ENCODE assay signal across 12 cellular contexts in the genomic region with DNA sequence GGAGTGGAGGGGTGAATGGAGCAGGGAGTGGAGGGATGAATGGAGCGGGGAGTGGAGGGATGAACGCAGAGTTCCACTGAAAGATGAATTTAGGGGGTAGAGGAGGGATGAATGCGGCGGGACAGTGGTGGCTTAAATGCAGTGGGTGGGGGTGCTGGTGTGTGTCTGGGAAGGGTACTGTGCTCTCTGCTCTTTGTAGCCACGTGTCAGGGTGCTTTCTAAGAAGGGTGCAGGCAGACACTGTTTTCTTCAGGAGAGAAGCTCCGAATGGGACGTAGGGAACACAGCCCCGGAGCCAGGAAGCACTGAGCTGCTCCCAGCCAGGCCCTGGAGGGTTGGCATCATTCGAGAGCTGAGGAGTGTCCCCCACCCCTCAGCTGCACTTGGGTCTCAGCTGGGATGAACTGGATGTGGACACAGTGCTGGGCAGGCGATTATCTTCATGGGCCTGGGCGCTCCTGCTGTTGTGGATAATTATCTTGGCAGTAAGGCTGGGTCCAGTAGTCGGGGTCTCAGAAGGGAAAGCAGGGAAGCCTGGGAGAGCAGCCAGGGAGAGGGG.
"Had no signal": no experiment of that assay in that cellular context is flagged by ENCODE, and none has a peak within 500 bp of the region (broad histone marks: within the 10 kb centered on the region; RNA-seq: fewer than 3 reads in every experiment).

No MANE protein-coding gene starts in this region.

- H3K27ac Mint-ChIP-seq: activated B cell treated with CpG ODN at 0.5 μM for 24 hours; activated CD4-positive, alpha-beta T cell treated with anti-CD3 and anti-CD28 coated beads, Interleukin-2, amount 10 ng/mL, durations not matched to agents 24 days and 14 days; activated naive CD4-positive, alpha-beta T cell treated with anti-CD3 and anti-CD28 coated beads, Interleukin-2, amount 50 U/mL, for 24 hours; activated T-helper 2 cell treated with anti-CD3 and anti-CD28 coated beads, Interferon-gamma antibody, Interleukin-2, Interleukin-4, amounts not matched to agents 10 μg/mL and 5 μg/mL and 100 μg/mL, durations not matched to agents 14 hours and 24 hours and 36 hours; nephron progenitor cell; T-cell had no signal

- H3K4me3 Mint-ChIP-seq: activated B cell treated with CpG ODN at 0.5 μM for 24 hours; activated CD4-positive, alpha-beta T cell treated with anti-CD3 and anti-CD28 coated beads, Interleukin-2, amount 10 ng/mL, durations not matched to agents 24 days and 14 days; activated naive CD4-positive, alpha-beta T cell treated with anti-CD3 and anti-CD28 coated beads, Interleukin-2, amount 50 U/mL, for 24 hours; nephron progenitor cell; T-cell had no signal

- DNase-seq: activated B cell treated with CpG ODN at 0.5 μM for 24 hours, caudate nucleus, colonic mucosa, heart right ventricle, mesendoderm, nephron progenitor cell, T-cell had no signal

- H3K36me3 ChIP-seq: colonic mucosa, heart right ventricle, ovary, upper lobe of left lung had no signal

- H3K4me1 Mint-ChIP-seq: activated B cell treated with CpG ODN at 0.5 μM for 24 hours; activated CD4-positive, alpha-beta T cell treated with anti-CD3 and anti-CD28 coated beads, Interleukin-2, amount 10 ng/mL, durations not matched to agents 24 days and 14 days; activated naive CD4-positive, alpha-beta T cell treated with anti-CD3 and anti-CD28 coated beads, Interleukin-2, amount 50 U/mL, for 24 hours; nephron progenitor cell; T-cell had no signal

- H3K27ac ChIP-seq: colonic mucosa, heart right ventricle, ovary, upper lobe of left lung had no signal

- H3K36me3 Mint-ChIP-seq: activated naive CD4-positive, alpha-beta T cell treated with anti-CD3 and anti-CD28 coated beads, Interleukin-2, amount 50 U/mL, for 24 hours; T-cell had no signal

- H3K9me3 ChIP-seq: colonic mucosa, heart right ventricle, ovary, upper lobe of left lung had no signal

- H3K9me3 Mint-ChIP-seq: activated B cell treated with CpG ODN at 0.5 μM for 24 hours; activated CD4-positive, alpha-beta T cell treated with anti-CD3 and anti-CD28 coated beads, Interleukin-2, amount 10 ng/mL, durations not matched to agents 24 days and 14 days; activated naive CD4-positive, alpha-beta T cell treated with anti-CD3 and anti-CD28 coated beads, Interleukin-2, amount 50 U/mL, for 24 hours; activated T-helper 2 cell treated with anti-CD3 and anti-CD28 coated beads, Interferon-gamma antibody, Interleukin-2, Interleukin-4, amounts not matched to agents 10 μg/mL and 5 μg/mL and 100 μg/mL, durations not matched to agents 14 hours and 24 hours and 36 hours; T-cell had no signal

- H3K4me3 ChIP-seq: colonic mucosa, heart right ventricle, ovary, upper lobe of left lung had no signal

- H3K4me1 ChIP-seq: colonic mucosa, heart right ventricle, upper lobe of left lung had no signal
